ENCODE assay signal across 25 cellular contexts in genomic region chr9:98078895-98079294, GRCh38. TPM values are rescaled to one million over a fixed set of nuclear protein-coding genes. Genes with fewer than 3 reads are reported as not detected.
DNase-seq lines count a peak whose midpoint lies in the region; ATAC-seq and TF ChIP-seq lines count a peak whose summit lies in the region.
"Had no signal": no experiment of that assay in that cellular context is flagged by ENCODE, and none has a peak within 500 bp of the region (broad histone marks: within the 10 kb centered on the region; RNA-seq: fewer than 3 reads in every experiment).

No MANE protein-coding gene starts in this region.

- TF ChIP-seq CTCF in IMR-90 (conservative IDR thresholded peaks at IDR 0.05; ENCODE audit: low read depth, low read length), result no peak
- TF ChIP-seq CTCF in nephron progenitor cell (IDR thresholded peaks at IDR 0.05), result no peak

- no peak overlapping the region for H2BK15ac ChIP-seq in IMR-90 (ENCODE audit: low read depth, low read length)

- H3K9me1 ChIP-seq in IMR-90 (ENCODE audit: insufficient read depth, low read length), result peaks cover 13% of the 10 kb centered on the region

- H3K27me3 Mint-ChIP-seq in activated CD4-positive, alpha-beta T cell treated with anti-CD3 and anti-CD28 coated beads for 36 hours, result no peaks in the 10 kb centered on the region
- H3K27me3 Mint-ChIP-seq in activated T-helper 2 cell treated with anti-CD3 and anti-CD28 coated beads, Interferon-gamma antibody, Interleukin-2, Interleukin-4, amounts not matched to agents 10 μg/mL and 5 μg/mL and 100 μg/mL, durations not matched to agents 14 hours and 24 hours and 36 hours (ENCODE audit: low read depth), result no peaks in the 10 kb centered on the region
- H3K27me3 Mint-ChIP-seq in nephron progenitor cell (ENCODE audit: low read depth, poor library complexity), result no peaks in the 10 kb centered on the region
- H3K27me3 Mint-ChIP-seq: stimulated activated naive B cell treated with anti-CD40 and anti-IgM and Interleukin-4, amounts not matched to agents 10 μg/mL and 1 μg/mL and 100 μg/mL, for 72 hours had no signal

- H3K4me3 Mint-ChIP-seq in activated CD4-positive, alpha-beta T cell treated with anti-CD3 and anti-CD28 coated beads for 36 hours, result no peak overlapping the region
- no peak overlapping the region for H3K4me3 Mint-ChIP-seq in activated T-helper 2 cell treated with anti-CD3 and anti-CD28 coated beads, Interferon-gamma antibody, Interleukin-2, Interleukin-4, amounts not matched to agents 10 μg/mL and 5 μg/mL and 100 μg/mL, durations not matched to agents 14 hours and 24 hours and 36 hours (ENCODE audit: low read depth)
- no peak overlapping the region for H3K4me3 Mint-ChIP-seq in nephron progenitor cell
- H3K4me3 Mint-ChIP-seq: nephron; stimulated activated naive B cell treated with anti-CD40 and anti-IgM and Interleukin-4, amounts not matched to agents 10 μg/mL and 1 μg/mL and 100 μg/mL, for 72 hours had no signal

- peak overlapping the region; percentile 16 for H3K27ac Mint-ChIP-seq in activated CD4-positive, alpha-beta T cell treated with anti-CD3 and anti-CD28 coated beads for 36 hours
- H3K27ac Mint-ChIP-seq in activated T-helper 2 cell treated with anti-CD3 and anti-CD28 coated beads, Interferon-gamma antibody, Interleukin-2, Interleukin-4, amounts not matched to agents 10 μg/mL and 5 μg/mL and 100 μg/mL, durations not matched to agents 14 hours and 24 hours and 36 hours, result peak overlapping the region; percentile 33
- H3K27ac Mint-ChIP-seq in nephron progenitor cell, result peak overlapping the region; percentile 29
- H3K27ac Mint-ChIP-seq: nephron; stimulated activated naive B cell treated with anti-CD40 and anti-IgM and Interleukin-4, amounts not matched to agents 10 μg/mL and 1 μg/mL and 100 μg/mL, for 72 hours had no signal

- H3K4me1 ChIP-seq in IMR-90 (ENCODE audit: control insufficient read depth, insufficient read depth, low read length), result peaks cover 23% of the 10 kb centered on the region

- H2AK5ac ChIP-seq in IMR-90 (ENCODE audit: low read depth, low read length), result no peak overlapping the region

- 83% methylated on average over 1 of the region's 5 CpGs; no CpG with 5 or more reads in 1 of the 2 experiments for WGBS in IMR-90 (ENCODE audit: extremely low coverage in 2 of 2, insufficient read length in 1 of 2), 2 experiments

- DNase-seq in activated CD4-positive, alpha-beta T cell treated with anti-CD3 and anti-CD28 coated beads for 36 hours, result no peak
- DNase-seq in activated CD4-positive, alpha-beta T cell treated with anti-CD3 and anti-CD28 coated beads, Interleukin-2, amount 50 U/mL, for 1 hour, result no peak
- DNase-seq in IMR-90, result no peak
- DNase-seq in activated T-helper 2 cell treated with anti-CD3 and anti-CD28 coated beads, Interferon-gamma antibody, Interleukin-2, Interleukin-4, amounts not matched to agents 10 μg/mL and 5 μg/mL and 100 μg/mL, durations not matched to agents 14 hours and 24 hours and 36 hours (ENCODE audit: low spot score), result no peak
- no peak for DNase-seq in nephron progenitor cell
- no peak for DNase-seq in amniotic stem cell (lab: John Stamatoyannopoulos, UW)
- DNase-seq in cortex of kidney (lab: John Stamatoyannopoulos, UW), result no peak
- DNase-seq: activated gamma-delta T cell treated with Interleukin-2 at 50 U/mL for 16 hours; amygdala; EL; lower lobe of right lung; MG63; NCI-H1105 treated with DMSO at 0.1 percent for 48 hours; NCI-H187 treated with DMSO at 0.1 percent for 48 hours; NCI-H2171; NCI-H510A; stimulated activated naive B cell treated with anti-CD40 and anti-IgM and Interleukin-4, amounts not matched to agents 10 μg/mL and 1 μg/mL and 100 μg/mL, for 72 hours; T1000; upper lobe of left lung had no signal

- H4K20me1 ChIP-seq in IMR-90 (ENCODE audit: insufficient read depth, low read length), result peaks cover 19% of the 10 kb centered on the region

- no TSS peak for BruUV-seq in IMR-90 (replicated peaks; lab: Mats Ljungman, UMichigan)

- H2BK5ac ChIP-seq in IMR-90 (ENCODE audit: low read depth, low read length, poor library complexity, severe bottlenecking), result no peak overlapping the region

- H2AFZ ChIP-seq in IMR-90 (replicated peaks; ENCODE audit: low read length, poor library complexity), result no peak overlapping the region

- no peak overlapping the region for H3K23ac ChIP-seq in IMR-90 (ENCODE audit: low read depth, low read length)

- peaks cover 31% of the 10 kb centered on the region for H3K36me3 ChIP-seq in IMR-90 (ENCODE audit: control insufficient read depth, insufficient read depth, low read length)

- H3K18ac ChIP-seq in IMR-90 (ENCODE audit: low read depth, low read length), result no peak overlapping the region

- H3K27ac ChIP-seq in IMR-90 (ENCODE audit: insufficient read depth, low read length), result no peak overlapping the region
- H3K27ac ChIP-seq: 22Rv1, C4-2B, KMS-11, lower lobe of right lung, suprapubic skin, upper lobe of left lung had no signal

- no peak overlapping the region for H2BK120ac ChIP-seq in IMR-90 (ENCODE audit: low read depth, low read length)

- H2BK20ac ChIP-seq in IMR-90 (ENCODE audit: low read depth, low read length), result no peak overlapping the region

- no peaks in the 10 kb centered on the region for H3K9me3 Mint-ChIP-seq in activated CD4-positive, alpha-beta T cell treated with anti-CD3 and anti-CD28 coated beads for 36 hours (ENCODE audit: low read depth)
- no peaks in the 10 kb centered on the region for H3K9me3 Mint-ChIP-seq in activated T-helper 2 cell treated with anti-CD3 and anti-CD28 coated beads, Interferon-gamma antibody, Interleukin-2, Interleukin-4, amounts not matched to agents 10 μg/mL and 5 μg/mL and 100 μg/mL, durations not matched to agents 14 hours and 24 hours and 36 hours
- no peaks in the 10 kb centered on the region for H3K9me3 Mint-ChIP-seq in nephron progenitor cell
- H3K9me3 Mint-ChIP-seq: nephron; stimulated activated naive B cell treated with anti-CD40 and anti-IgM and Interleukin-4, amounts not matched to agents 10 μg/mL and 1 μg/mL and 100 μg/mL, for 72 hours had no signal

- H4K5ac ChIP-seq in IMR-90 (ENCODE audit: low read depth, low read length), result no peak overlapping the region

- no peak overlapping the region for H3K4ac ChIP-seq in IMR-90 (ENCODE audit: low read depth, low read length)

- no peak overlapping the region for H3K56ac ChIP-seq in IMR-90 (ENCODE audit: extremely low read depth, insufficient read depth, low read length)

- no peak overlapping the region for H4K8ac ChIP-seq in IMR-90 (ENCODE audit: low read depth in 2 of 2, low read length in 2 of 2)

- peaks cover 59% of the 10 kb centered on the region for H3K4me1 Mint-ChIP-seq in activated CD4-positive, alpha-beta T cell treated with anti-CD3 and anti-CD28 coated beads for 36 hours
- peaks cover 36% of the 10 kb centered on the region for H3K4me1 Mint-ChIP-seq in activated T-helper 2 cell treated with anti-CD3 and anti-CD28 coated beads, Interferon-gamma antibody, Interleukin-2, Interleukin-4, amounts not matched to agents 10 μg/mL and 5 μg/mL and 100 μg/mL, durations not matched to agents 14 hours and 24 hours and 36 hours (ENCODE audit: low read depth)
- peaks cover 14% of the 10 kb centered on the region for H3K4me1 Mint-ChIP-seq in nephron progenitor cell
- H3K4me1 Mint-ChIP-seq: nephron had no signal

- H3K4me3 ChIP-seq in IMR-90 (ENCODE audit: insufficient read depth, low read depth, low read length), result no peak overlapping the region
- H3K4me3 ChIP-seq: lower lobe of right lung, MG63, suprapubic skin, upper lobe of left lung had no signal

- POLR2A ChIA-PET in activated CD4-positive, alpha-beta T cell treated with anti-CD3 and anti-CD28 coated beads for 36 hours (lab: Charles Lee), result no interaction called here
- POLR2A ChIA-PET in IMR-90 (lab: Charles Lee; ENCODE audit: unreplicated experiment), result no interaction called here

- peaks cover 21 to 58% of the 10 kb centered on the region in 2 experiments for H3K79me1 ChIP-seq in IMR-90 (ENCODE audit: low read depth in 1 of 2, low read length in 2 of 2)

- TF ChIP-seq RAD21 in IMR-90 (IDR thresholded peaks at IDR 0.05; ENCODE audit: low read length), result no peak

- H3K9ac ChIP-seq in IMR-90 (ENCODE audit: low read depth, low read length), result no peak overlapping the region
- H3K9ac ChIP-seq: KMS-11 had no signal

- H3K27me3 ChIP-seq in IMR-90 (ENCODE audit: control insufficient read depth, insufficient read depth, low read length), result no peaks in the 10 kb centered on the region
- H3K27me3 ChIP-seq: MG63, suprapubic skin, upper lobe of left lung had no signal

- no peak overlapping the region for H4K91ac ChIP-seq in IMR-90 (ENCODE audit: insufficient read depth, low read depth, low read length)

- CTCF ChIA-PET in activated CD4-positive, alpha-beta T cell treated with anti-CD3 and anti-CD28 coated beads for 36 hours (lab: Charles Lee), result interaction anchor here (1.1 to 1.2 kb wide), 2 partner anchors 81 to 714 kb away, joined by 3 read pairs; no protein-coding TSS in a partner anchor
- CTCF ChIA-PET in IMR-90 (lab: Yijun Ruan, JAX), result no interaction called here

- dilution Hi-C loops in IMR-90 (cut with HindIII; ENCODE audit: low sequenced_read_pairs, unreplicated experiment), result no loop called here

- intact Hi-C loops in activated CD4-positive, alpha-beta T cell treated with anti-CD3 and anti-CD28 coated beads for 36 hours (cut with DNase I, micrococcal nuclease), result loop anchor here in 1 of 2 experiments (10.0 kb wide), 1 partner anchor 696 kb away; no protein-coding TSS in a partner anchor
- intact Hi-C loops in IMR-90 (cut with micrococcal nuclease), result no loop called here
- intact Hi-C loops in activated T-helper 2 cell treated with anti-CD3 and anti-CD28 coated beads, Interferon-gamma antibody, Interleukin-2, Interleukin-4, amounts not matched to agents 10 μg/mL and 5 μg/mL and 100 μg/mL, durations not matched to agents 14 hours and 24 hours and 36 hours (cut with micrococcal nuclease), result no loop called here

- H3K4me2 ChIP-seq in IMR-90 (ENCODE audit: low read depth, low read length), result no peak overlapping the region
- H3K4me2 ChIP-seq: KMS-11 had no signal

- H3K14ac ChIP-seq in IMR-90 (replicated peaks; ENCODE audit: low read depth, low read length), result no peak overlapping the region

- in situ Hi-C loops in IMR-90 (cut with MboI; ENCODE audit: low sequenced_read_pairs), result no loop called here

- ATAC-seq in activated CD4-positive, alpha-beta T cell treated with anti-CD3 and anti-CD28 coated beads for 36 hours, result no peak
- ATAC-seq in IMR-90 (ENCODE audit: low read depth) (no peak), GM18498 (IDR thresholded peaks at IDR 0.05; ENCODE audit: unreplicated experiment) (no peak)
- ATAC-seq: lower lobe of right lung; stimulated activated naive B cell treated with anti-CD40 and anti-IgM and Interleukin-4, amounts not matched to agents 10 μg/mL and 1 μg/mL and 100 μg/mL, for 72 hours had no signal

- no peak overlapping the region for H2AK9ac ChIP-seq in IMR-90 (replicated peaks; ENCODE audit: low read depth, low read length, poor library complexity)

- no peak for TF ChIP-seq POLR2A in IMR-90 (IDR thresholded peaks at IDR 0.05; ENCODE audit: low read depth, low read length)

- no peaks in the 10 kb centered on the region for H3K9me3 ChIP-seq in IMR-90 (ENCODE audit: control insufficient read depth, insufficient read depth, low read length)
- H3K9me3 ChIP-seq: lower lobe of right lung, MG63, suprapubic skin, upper lobe of left lung had no signal

- H3K36me3 Mint-ChIP-seq in activated CD4-positive, alpha-beta T cell treated with anti-CD3 and anti-CD28 coated beads for 36 hours (ENCODE audit: low read depth), result peaks cover 54% of the 10 kb centered on the region
- H3K36me3 Mint-ChIP-seq in activated T-helper 2 cell treated with anti-CD3 and anti-CD28 coated beads, Interferon-gamma antibody, Interleukin-2, Interleukin-4, amounts not matched to agents 10 μg/mL and 5 μg/mL and 100 μg/mL, durations not matched to agents 14 hours and 24 hours and 36 hours (ENCODE audit: low read depth), result peaks cover 71% of the 10 kb centered on the region
- H3K36me3 Mint-ChIP-seq in nephron progenitor cell (ENCODE audit: low read depth), result peaks cover 19% of the 10 kb centered on the region

RNA-seq across cellular contexts. Expression of gene NANS, which starts 22.4 kb away (rescaled TPM):
- 10 to 100 TPM; 45.9 to 47.7 TPM for total RNA-seq in activated CD4-positive, alpha-beta T cell treated with anti-CD3 and anti-CD28 coated beads for 36 hours
- 306 and 313 TPM in 2 replicates for total RNA-seq in IMR-90 (2012; rRNA removed)
- 197 and 210 TPM in 2 replicates for polyA plus RNA-seq in IMR-90 (2012; rRNA removed)
- 201 and 222 TPM in 2 replicates for polyA plus RNA-seq in IMR-90 (2012; cell fraction: cytosol; rRNA removed)
- polyA plus RNA-seq in IMR-90 (2012; cell fraction: nucleus; rRNA removed; ENCODE audit: low replicate concordance), result 110 and 136 TPM in 2 replicates
- 63.4 and 64.7 TPM in 2 replicates for total RNA-seq in activated T-helper 2 cell treated with anti-CD3 and anti-CD28 coated beads, Interferon-gamma antibody, Interleukin-2, Interleukin-4, amounts not matched to agents 10 μg/mL and 5 μg/mL and 100 μg/mL, durations not matched to agents 14 hours and 24 hours and 36 hours

RNA-seq across cellular contexts. Expression of gene TRIM14, which starts 40.1 kb away (rescaled TPM):
- 10 to 100 TPM; 54.6 to 59.6 TPM for total RNA-seq in activated CD4-positive, alpha-beta T cell treated with anti-CD3 and anti-CD28 coated beads for 36 hours
- total RNA-seq in IMR-90 (2012; rRNA removed), result 3.0 and 3.1 TPM in 2 replicates
- polyA plus RNA-seq in IMR-90 (2012; rRNA removed), result 8.5 and 8.8 TPM in 2 replicates
- polyA plus RNA-seq in IMR-90 (2012; cell fraction: cytosol; rRNA removed), result 4.9 and 10.8 TPM in 2 replicates
- 9.1 and 11.8 TPM in 2 replicates for polyA plus RNA-seq in IMR-90 (2012; cell fraction: nucleus; rRNA removed; ENCODE audit: low replicate concordance)
- 37.7 and 41.5 TPM in 2 replicates for total RNA-seq in activated T-helper 2 cell treated with anti-CD3 and anti-CD28 coated beads, Interferon-gamma antibody, Interleukin-2, Interleukin-4, amounts not matched to agents 10 μg/mL and 5 μg/mL and 100 μg/mL, durations not matched to agents 14 hours and 24 hours and 36 hours
